In the genomic region with DNA sequence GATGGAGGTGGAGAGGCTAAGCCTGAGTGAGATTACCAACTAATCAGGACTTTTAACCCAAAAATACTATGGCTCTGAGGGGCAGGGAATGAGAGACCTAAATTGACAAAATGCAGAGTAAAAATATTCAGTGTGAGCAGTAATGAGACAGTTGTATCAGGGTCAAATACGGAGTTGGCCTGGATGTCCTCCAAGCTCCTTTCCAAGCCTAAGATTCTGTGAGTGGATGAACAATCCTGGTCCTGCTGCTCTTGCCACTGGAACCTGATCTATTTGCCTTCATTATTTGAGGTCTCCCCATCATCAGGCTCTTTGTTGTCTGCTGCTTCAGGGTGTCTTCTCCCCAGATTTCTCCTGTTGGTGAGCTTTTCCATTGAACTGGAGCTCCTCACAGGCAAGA, we compare ENCODE assay signal across 11 cellular contexts. TPM values are rescaled to one million over a fixed set of nuclear protein-coding genes. Genes with fewer than 3 reads are reported as not detected.
DNase-seq lines count a peak whose midpoint lies in the region; ATAC-seq lines count a peak whose summit lies in the region.
"Had no signal": no experiment of that assay in that cellular context is flagged by ENCODE, and none has a peak within 500 bp of the region (broad histone marks: within the 10 kb centered on the region; RNA-seq: fewer than 3 reads in every experiment).

No MANE protein-coding gene starts in this region.

- H3K9me3 Mint-ChIP-seq in activated T-helper 1 cell treated with anti-CD3 and anti-CD28 coated beads, Interleukin-12 subunit alpha, Interleukin-12 subunit beta, Interleukin-2, Interleukin-4 antibody, amounts not matched to agents 30 ng/mL and 10 ng/mL and 1 ng/mL, durations not matched to agents 14 hours and 24 hours and 36 hours = peaks cover 5% of the 10 kb centered on the region
- no peaks in the 10 kb centered on the region for H3K9me3 Mint-ChIP-seq in effector memory CD8-positive, alpha-beta T cell

- H3K79me2 ChIP-seq in ACC112 (ENCODE audit: control insufficient read depth, insufficient read depth, low read length, unreplicated experiment) = peaks cover 46% of the 10 kb centered on the region

- no peaks in the 10 kb centered on the region for H3K27me3 Mint-ChIP-seq in activated T-helper 1 cell treated with anti-CD3 and anti-CD28 coated beads, Interleukin-12 subunit alpha, Interleukin-12 subunit beta, Interleukin-2, Interleukin-4 antibody, amounts not matched to agents 30 ng/mL and 10 ng/mL and 1 ng/mL, durations not matched to agents 14 hours and 24 hours and 36 hours (ENCODE audit: insufficient read depth)
- H3K27me3 Mint-ChIP-seq in effector memory CD8-positive, alpha-beta T cell = no peaks in the 10 kb centered on the region

- H3K27me3 ChIP-seq in ACC112 (ENCODE audit: insufficient read depth, low read length) = no peaks in the 10 kb centered on the region

- peak overlapping the region; percentile 96 for H3K27ac Mint-ChIP-seq in activated T-helper 1 cell treated with anti-CD3 and anti-CD28 coated beads, Interleukin-12 subunit alpha, Interleukin-12 subunit beta, Interleukin-2, Interleukin-4 antibody, amounts not matched to agents 30 ng/mL and 10 ng/mL and 1 ng/mL, durations not matched to agents 14 hours and 24 hours and 36 hours
- H3K27ac Mint-ChIP-seq in effector memory CD8-positive, alpha-beta T cell = peak overlapping the region in 1 of 2 donors; percentile 92

- H3K27ac ChIP-seq in ACC112 (ENCODE audit: low read depth, low read length) = peak overlapping the region; percentile 91

- H3K36me3 Mint-ChIP-seq in activated T-helper 1 cell treated with anti-CD3 and anti-CD28 coated beads, Interleukin-12 subunit alpha, Interleukin-12 subunit beta, Interleukin-2, Interleukin-4 antibody, amounts not matched to agents 30 ng/mL and 10 ng/mL and 1 ng/mL, durations not matched to agents 14 hours and 24 hours and 36 hours (ENCODE audit: low read depth) = peaks cover 5% of the 10 kb centered on the region
- H3K36me3 Mint-ChIP-seq in effector memory CD8-positive, alpha-beta T cell (ENCODE audit: insufficient read depth) = no peaks in the 10 kb centered on the region

- peak overlapping the region; percentile 78 for H3K4me3 ChIP-seq in ACC112 (ENCODE audit: low read depth, low read length)
- H3K4me3 ChIP-seq: HAP-1 had no signal

- peaks cover 40% of the 10 kb centered on the region for H3K4me1 ChIP-seq in ACC112 (ENCODE audit: control insufficient read depth, insufficient read depth, low read length, unreplicated experiment)
- H3K4me1 ChIP-seq: HAP-1 had no signal

- DNase-seq in EL = peak; percentile 61
- DNase-seq in activated T-helper 1 cell treated with anti-CD3 and anti-CD28 coated beads, Interleukin-12 subunit alpha, Interleukin-12 subunit beta, Interleukin-2, Interleukin-4 antibody, amounts not matched to agents 30 ng/mL and 10 ng/mL and 1 ng/mL, durations not matched to agents 14 hours and 24 hours and 36 hours (ENCODE audit: low spot score) = no peak
- DNase-seq in left ventricle myocardium superior = no peak
- no peak for DNase-seq in effector memory CD8-positive, alpha-beta T cell
- no peak for DNase-seq in GM03348 (ENCODE audit: low spot score)
- DNase-seq: amniotic stem cell, erythroblast had no signal

- ATAC-seq in left ventricle myocardium superior (peak; percentile 46), GM21737 (IDR thresholded peaks at IDR 0.05; ENCODE audit: unreplicated experiment) (no peak), GM18867 (IDR thresholded peaks at IDR 0.05; ENCODE audit: unreplicated experiment) (no peak)
- ATAC-seq in effector memory CD8-positive, alpha-beta T cell (replicated peaks) = no peak

- H2AFZ ChIP-seq in ACC112 (ENCODE audit: low read length, unreplicated experiment) = no peak overlapping the region

- peaks cover 67% of the 10 kb centered on the region for H3K4me1 Mint-ChIP-seq in activated T-helper 1 cell treated with anti-CD3 and anti-CD28 coated beads, Interleukin-12 subunit alpha, Interleukin-12 subunit beta, Interleukin-2, Interleukin-4 antibody, amounts not matched to agents 30 ng/mL and 10 ng/mL and 1 ng/mL, durations not matched to agents 14 hours and 24 hours and 36 hours (ENCODE audit: low read depth)
- H3K4me1 Mint-ChIP-seq in effector memory CD8-positive, alpha-beta T cell (ENCODE audit: low read depth in 2 of 2) = peaks cover 21 to 28% of the 10 kb centered on the region in 2 donors

- H3K4me3 Mint-ChIP-seq in activated T-helper 1 cell treated with anti-CD3 and anti-CD28 coated beads, Interleukin-12 subunit alpha, Interleukin-12 subunit beta, Interleukin-2, Interleukin-4 antibody, amounts not matched to agents 30 ng/mL and 10 ng/mL and 1 ng/mL, durations not matched to agents 14 hours and 24 hours and 36 hours = peak overlapping the region; percentile 82
- H3K4me3 Mint-ChIP-seq in effector memory CD8-positive, alpha-beta T cell = peak overlapping the region in 1 of 2 donors; percentile 74

- no peaks in the 10 kb centered on the region for H3K36me3 ChIP-seq in ACC112 (ENCODE audit: insufficient read depth, low read length)
- H3K36me3 ChIP-seq: HAP-1 had no signal

- intact Hi-C loops in activated T-helper 1 cell treated with anti-CD3 and anti-CD28 coated beads, Interleukin-12 subunit alpha, Interleukin-12 subunit beta, Interleukin-2, Interleukin-4 antibody, amounts not matched to agents 30 ng/mL and 10 ng/mL and 1 ng/mL, durations not matched to agents 14 hours and 24 hours and 36 hours (cut with micrococcal nuclease) = loop anchor here (5.0 kb wide), 1 partner anchor 529 kb away; no protein-coding TSS in a partner anchor
- intact Hi-C loops in left ventricle myocardium superior (cut with micrococcal nuclease) = no loop called here

RNA-seq across cellular contexts. Expression of gene PDCD1LG2, which starts 1.1 kb away (rescaled TPM):
- total RNA-seq in activated T-helper 1 cell treated with anti-CD3 and anti-CD28 coated beads, Interleukin-12 subunit alpha, Interleukin-12 subunit beta, Interleukin-2, Interleukin-4 antibody, amounts not matched to agents 30 ng/mL and 10 ng/mL and 1 ng/mL, durations not matched to agents 14 hours and 24 hours and 36 hours = 1.1 and 1.4 TPM in 2 replicates
- 2.3 TPM for total RNA-seq in left ventricle myocardium superior
